Comparison of ENCODE assay signal across 8 cellular contexts in genomic region chr21:32278518-32279376, GRCh38. TPM values are rescaled to one million over a fixed set of nuclear protein-coding genes. Genes with fewer than 3 reads are reported as not detected.
DNase-seq lines count a peak whose midpoint lies in the region; ATAC-seq lines count a peak whose summit lies in the region.

Gene MIS18A (minus strand): TSS chr21:32279049. CDS start chr21:32279014, 35 bp downstream.

- H3K9me3 Mint-ChIP-seq in IgD-negative memory B cell: peaks cover 0 to 3% (median 0%) of the 10 kb centered on the region in 3 donors

- ATAC-seq in GM21529 (IDR thresholded peaks at IDR 0.05; ENCODE audit: unreplicated experiment): peak; percentile 93

- H3K36me3 Mint-ChIP-seq in IgD-negative memory B cell: peaks cover 14% of the 10 kb centered on the region

- H3K4me1 Mint-ChIP-seq in IgD-negative memory B cell: peaks cover 7 to 20% (median 12%) of the 10 kb centered on the region in 3 donors

- peak within 1 kb of the TSS; percentile 97 to 99 (median 99) for H3K4me3 Mint-ChIP-seq in IgD-negative memory B cell

- peak; percentile 85 for DNase-seq in DMS 273 treated with DMSO at 0.1 percent for 48 hours (lab: John Stamatoyannopoulos, UW)
- peak; percentile 89 for DNase-seq in OCI-M2 (lab: John Stamatoyannopoulos, UW; ENCODE audit: unreplicated experiment)
- DNase-seq in activated T-cell treated with anti-CD3 and anti-CD28 coated beads for 4 hours: peak; percentile 98
- DNase-seq in epithelial cell of prostate (ENCODE audit: low read depth, low spot score): peak; percentile 94
- peak; percentile 95 for DNase-seq in mucosa of gallbladder (ENCODE audit: low spot score)
- DNase-seq in stimulated activated CD8-positive, alpha-beta memory T cell treated with anti-CD3 and anti-CD28 coated beads, Interleukin-4, amount 100 ng/mL, for 4 hours (ENCODE audit: low read depth in 2 of 2, low spot score in 1 of 2): peak; percentile 95 to 96

- peak within 1 kb of the TSS; percentile 92 to 99 (median 99) for H3K27ac Mint-ChIP-seq in IgD-negative memory B cell

- H3K27ac ChIP-seq in epithelial cell of prostate: peak within 1 kb of the TSS; percentile 49

- H3K27me3 Mint-ChIP-seq in IgD-negative memory B cell: no peaks in the 10 kb centered on the region

RNA-seq across cellular contexts. Expression of gene MIS18A, which starts in this region (rescaled TPM):
- 10.5 TPM for polyA plus RNA-seq in IgD-negative memory B cell
- total RNA-seq in mucosa of gallbladder: 6.5 TPM

Comparison
In these comparisons a context has a peak if more than half of its experiments do, and no peak if none do; other contexts are left out.
1. Peak in every context shown above with its lines: DNase-seq, ATAC-seq and H3K27ac ChIP-seq.